Comparison of ENCODE assay signal across 18 cellular contexts in genomic region chr12:92089559-92089958, GRCh38.
"Had no signal": no experiment of that assay in that cellular context is flagged by ENCODE, and none has a peak within 500 bp of the region (broad histone marks: within the 10 kb centered on the region; RNA-seq: fewer than 3 reads in every experiment).

No MANE protein-coding gene starts in this region.

- H3K9me3 ChIP-seq: gastroesophageal sphincter, right lobe of liver, spleen, transverse colon had no signal

- H3K27ac ChIP-seq: gastroesophageal sphincter, right lobe of liver, SK-N-MC, transverse colon had no signal

- H3K27me3 ChIP-seq: gastroesophageal sphincter, right lobe of liver, spleen, transverse colon had no signal

- H3K27me3 Mint-ChIP-seq: activated B cell treated with CpG ODN at 0.5 μM for 24 hours; activated CD4-positive, alpha-beta T cell treated with anti-CD3 and anti-CD28 coated beads, Interleukin-2, amount 10 ng/mL, durations not matched to agents 7 days and 5 days; activated naive CD4-positive, alpha-beta T cell treated with anti-CD3 and anti-CD28 coated beads, Interleukin-2, amount 10 ng/mL, durations not matched to agents 7 days and 5 days; progenitor cell of endocrine pancreas had no signal

- H3K4me1 ChIP-seq: gastroesophageal sphincter had no signal

- H3K36me3 ChIP-seq: gastroesophageal sphincter, right lobe of liver, spleen, transverse colon had no signal

- DNase-seq: activated B cell treated with CpG ODN at 0.5 μM for 24 hours; activated CD4-positive, alpha-beta T cell treated with anti-CD3 and anti-CD28 coated beads, Interleukin-2, amount 10 ng/mL, durations not matched to agents 7 days and 5 days; activated CD8-positive, alpha-beta memory T cell treated with anti-CD3 and anti-CD28 coated beads for 24 hours; activated naive CD4-positive, alpha-beta T cell treated with anti-CD3 and anti-CD28 coated beads, Interleukin-2, amount 10 ng/mL, durations not matched to agents 7 days and 5 days; effector CD4-positive, alpha-beta T cell; kidney; left ventricle myocardium superior; right lobe of liver; spleen; stimulated activated CD4-positive, alpha-beta T cell treated with anti-CD3 and anti-CD28 coated beads, Interleukin-1b, Interleukin-23, amount 100 ng/mL, for 48 hours; substantia nigra; T-helper 2 cell; transverse colon had no signal

- ATAC-seq: gastroesophageal sphincter had no signal

- H3K9me3 Mint-ChIP-seq: activated B cell treated with CpG ODN at 0.5 μM for 24 hours; activated CD4-positive, alpha-beta T cell treated with anti-CD3 and anti-CD28 coated beads, Interleukin-2, amount 10 ng/mL, durations not matched to agents 7 days and 5 days; activated naive CD4-positive, alpha-beta T cell treated with anti-CD3 and anti-CD28 coated beads, Interleukin-2, amount 10 ng/mL, durations not matched to agents 7 days and 5 days; activated T-helper 2 cell treated with anti-CD3 and anti-CD28 coated beads, Interferon-gamma antibody, Interleukin-2, Interleukin-4, amounts not matched to agents 10 μg/mL and 5 μg/mL and 100 μg/mL, durations not matched to agents 14 hours and 24 hours and 36 hours; neural crest cell had no signal

- H3K27ac Mint-ChIP-seq: activated B cell treated with CpG ODN at 0.5 μM for 24 hours; activated CD4-positive, alpha-beta T cell treated with anti-CD3 and anti-CD28 coated beads, Interleukin-2, amount 10 ng/mL, durations not matched to agents 7 days and 5 days; activated naive CD4-positive, alpha-beta T cell treated with anti-CD3 and anti-CD28 coated beads, Interleukin-2, amount 10 ng/mL, durations not matched to agents 7 days and 5 days; activated T-helper 2 cell treated with anti-CD3 and anti-CD28 coated beads, Interferon-gamma antibody, Interleukin-2, Interleukin-4, amounts not matched to agents 10 μg/mL and 5 μg/mL and 100 μg/mL, durations not matched to agents 14 hours and 24 hours and 36 hours; progenitor cell of endocrine pancreas had no signal

- H3K4me3 ChIP-seq: gastroesophageal sphincter, right lobe of liver, SK-N-MC, spleen, transverse colon had no signal

- H3K4me3 Mint-ChIP-seq: activated B cell treated with CpG ODN at 0.5 μM for 24 hours; activated CD4-positive, alpha-beta T cell treated with anti-CD3 and anti-CD28 coated beads, Interleukin-2, amount 10 ng/mL, durations not matched to agents 7 days and 5 days; activated naive CD4-positive, alpha-beta T cell treated with anti-CD3 and anti-CD28 coated beads, Interleukin-2, amount 10 ng/mL, durations not matched to agents 7 days and 5 days; neural crest cell had no signal
